16 cellular contexts compared by ENCODE assay signal in genomic region chr2:9210030-9210429, GRCh38. TPM values are rescaled to one million over a fixed set of nuclear protein-coding genes. Genes with fewer than 3 reads are reported as not detected.
DNase-seq lines count a peak whose midpoint lies in the region; ATAC-seq and TF ChIP-seq lines count a peak whose summit lies in the region.
"Had no signal": no experiment of that assay in that cellular context is flagged by ENCODE, and none has a peak within 500 bp of the region (broad histone marks: within the 10 kb centered on the region; RNA-seq: fewer than 3 reads in every experiment).

No MANE protein-coding gene starts in this region.

- H3K27me3 ChIP-seq in BLaER1, result no peaks in the 10 kb centered on the region
- H3K27me3 ChIP-seq in MG63, result no peaks in the 10 kb centered on the region
- no peaks in the 10 kb centered on the region for H3K27me3 ChIP-seq in gastroesophageal sphincter
- no peaks in the 10 kb centered on the region for H3K27me3 ChIP-seq in suprapubic skin

- WGBS in gastroesophageal sphincter (ENCODE audit: low coverage in 1 of 2), 2 donors, result 65 to 86% methylated on average over 2 of the region's 2 CpGs
- WGBS in suprapubic skin, result 62% methylated on average over 2 of the region's 2 CpGs

- no peak for ATAC-seq in gastroesophageal sphincter
- ATAC-seq: activated CD8-positive, alpha-beta T cell treated with anti-CD3 and anti-CD28 coated beads for 36 hours; activated T-helper 17 cell treated with anti-CD3 and anti-CD28 coated beads, Interleukin-2, amount 50 U/mL, for 72 hours had no signal

- H3K27ac Mint-ChIP-seq in osteocyte (ENCODE audit: unreplicated experiment) (peak overlapping the region; percentile 40), immature natural killer cell (no peak overlapping the region), mesothelial cell of epicardium (no peak overlapping the region)
- H3K27ac Mint-ChIP-seq: activated CD8-positive, alpha-beta T cell treated with anti-CD3 and anti-CD28 coated beads for 36 hours; activated T-helper 17 cell treated with anti-CD3 and anti-CD28 coated beads, Interleukin-2, amount 50 U/mL, for 72 hours had no signal

- H3K4me1 Mint-ChIP-seq in osteocyte (ENCODE audit: unreplicated experiment), result peaks cover 60% of the 10 kb centered on the region
- peaks cover 0 to 5% of the 10 kb centered on the region in 2 donors for H3K4me1 Mint-ChIP-seq in immature natural killer cell
- peaks cover 21% of the 10 kb centered on the region for H3K4me1 Mint-ChIP-seq in mesothelial cell of epicardium

- H3K9me3 Mint-ChIP-seq in osteocyte (ENCODE audit: unreplicated experiment), result no peaks in the 10 kb centered on the region
- H3K9me3 Mint-ChIP-seq in immature natural killer cell, result no peaks in the 10 kb centered on the region
- no peaks in the 10 kb centered on the region for H3K9me3 Mint-ChIP-seq in mesothelial cell of epicardium
- H3K9me3 Mint-ChIP-seq: activated CD8-positive, alpha-beta T cell treated with anti-CD3 and anti-CD28 coated beads for 36 hours; activated T-helper 17 cell treated with anti-CD3 and anti-CD28 coated beads, Interleukin-2, amount 50 U/mL, for 72 hours had no signal

- H3K4me3 ChIP-seq in BLaER1 (no peak overlapping the region), MG63 (peak overlapping the region; percentile 62; the same call in 1 of the 2 replicates), gastroesophageal sphincter (no peak overlapping the region), suprapubic skin (no peak overlapping the region)
- H3K4me3 ChIP-seq: SK-N-MC had no signal

- DNase-seq in MG63 (no peak), osteocyte (ENCODE audit: extremely low spot score, unreplicated experiment) (no peak), immature natural killer cell (no peak), suprapubic skin (ENCODE audit: low spot score in 2 of 2) (no peak), mesothelial cell of epicardium (ENCODE audit: low spot score in 2 of 2, unreplicated experiment in 2 of 2) (no peak)
- DNase-seq in activated CD4-positive, alpha-beta T cell treated with anti-CD3 and anti-CD28 coated beads, Interleukin-2, amount 50 U/mL, for 4 hours, result no peak
- DNase-seq: activated CD8-positive, alpha-beta T cell treated with anti-CD3 and anti-CD28 coated beads for 36 hours; Caco-2; MM.1S; NCI-H1930; NCI-H510A treated with DMSO at 0.1 percent for 48 hours; stimulated activated CD4-positive, alpha-beta T cell treated with anti-CD3 and anti-CD28 coated beads, Interleukin-4, amount 100 ng/mL, for 24 hours had no signal

- H3K4me2 ChIP-seq in BLaER1, result peak overlapping the region; percentile 96

- H3K4me3 Mint-ChIP-seq in osteocyte (ENCODE audit: unreplicated experiment) (peak overlapping the region; percentile 52), immature natural killer cell (no peak overlapping the region), mesothelial cell of epicardium (no peak overlapping the region)
- H3K4me3 Mint-ChIP-seq: activated CD8-positive, alpha-beta T cell treated with anti-CD3 and anti-CD28 coated beads for 36 hours; activated T-helper 17 cell treated with anti-CD3 and anti-CD28 coated beads, Interleukin-2, amount 50 U/mL, for 72 hours had no signal

- peaks cover 74% of the 10 kb centered on the region for H4K20me1 ChIP-seq in BLaER1

- H3K27me3 Mint-ChIP-seq in osteocyte (ENCODE audit: unreplicated experiment), result no peaks in the 10 kb centered on the region
- peaks cover 8 to 16% (median 15%) of the 10 kb centered on the region in 3 donors for H3K27me3 Mint-ChIP-seq in immature natural killer cell (ENCODE audit: low read depth in 3 of 3)
- H3K27me3 Mint-ChIP-seq in mesothelial cell of epicardium (ENCODE audit: low read depth), result no peaks in the 10 kb centered on the region

- TF ChIP-seq POLR2A in gastroesophageal sphincter (IDR thresholded peaks at IDR 0.05) (no peak), suprapubic skin (IDR thresholded peaks at IDR 0.05) (no peak)

- peak overlapping the region; percentile 16; the same call in 1 of the 2 replicates for H3K9ac ChIP-seq in BLaER1

- H3K9me3 ChIP-seq in BLaER1 (no peaks in the 10 kb centered on the region), MG63 (no peaks in the 10 kb centered on the region), gastroesophageal sphincter (no peaks in the 10 kb centered on the region), suprapubic skin (no peaks in the 10 kb centered on the region)
- H3K9me3 ChIP-seq: Caco-2 had no signal

- TF ChIP-seq CTCF in gastroesophageal sphincter (IDR thresholded peaks at IDR 0.05) (no peak), osteocyte (IDR thresholded peaks at IDR 0.05) (no peak), suprapubic skin (IDR thresholded peaks at IDR 0.05) (no peak), mesothelial cell of epicardium (IDR thresholded peaks at IDR 0.05; ENCODE audit: unreplicated experiment) (no peak)

- H3K36me3 Mint-ChIP-seq in osteocyte (ENCODE audit: unreplicated experiment) (peaks cover 12% of the 10 kb centered on the region), immature natural killer cell (peaks cover 0 to 3% (median 0%) of the 10 kb centered on the region in 3 donors), mesothelial cell of epicardium (peaks cover 1% of the 10 kb centered on the region)

- H3K36me3 ChIP-seq in BLaER1, result peaks cover 30% of the 10 kb centered on the region
- peaks cover 28% of the 10 kb centered on the region for H3K36me3 ChIP-seq in MG63
- no peaks in the 10 kb centered on the region for H3K36me3 ChIP-seq in gastroesophageal sphincter
- no peaks in the 10 kb centered on the region for H3K36me3 ChIP-seq in suprapubic skin

- peaks cover 49% of the 10 kb centered on the region for H3K4me1 ChIP-seq in BLaER1
- H3K4me1 ChIP-seq in gastroesophageal sphincter, result peaks cover 0 to 85% (median 18%) of the 10 kb centered on the region in 3 donors
- H3K4me1 ChIP-seq in suprapubic skin, result peaks cover 61% of the 10 kb centered on the region

- TF ChIP-seq EP300 in gastroesophageal sphincter (IDR thresholded peaks at IDR 0.05) (no peak), suprapubic skin (IDR thresholded peaks at IDR 0.05) (no peak)

- H3K27ac ChIP-seq in BLaER1 (no peak overlapping the region), gastroesophageal sphincter (peak overlapping the region in 3 of 4 donors; percentile 3 to 53 (median 6)), suprapubic skin (no peak overlapping the region)
- H3K27ac ChIP-seq: SK-N-MC had no signal

RNA-seq across cellular contexts. Expression of gene ASAP2, which starts 3.4 kb away (rescaled TPM):
- total RNA-seq in MG63 (2014; rRNA removed; shearing (Covaris generic); ENCODE audit: low replicate concordance), result 18.4 and 30.6 TPM in 2 replicates
- total RNA-seq in gastroesophageal sphincter, result 10 to 100 TPM; 18.3 to 31.4 (median 26.2) TPM
- total RNA-seq in osteocyte, result 91.0 and 94.7 TPM in 2 replicates
- under 1 TPM in 2 of 3 donors, not detected in 1; 0.04 to 0.06 TPM for polyA plus RNA-seq in immature natural killer cell
- total RNA-seq in suprapubic skin, result 10 to 100 TPM; 22.0 to 54.6 (median 30.0) TPM
- 25.8 to 29.7 TPM (median 26.2 TPM) in 3 replicates for total RNA-seq in mesothelial cell of epicardium
- total RNA-seq: activated CD8-positive, alpha-beta T cell treated with anti-CD3 and anti-CD28 coated beads for 36 hours had no signal

Comparison
In these comparisons a context has a peak if more than half of its experiments do, and no peak if none do; other contexts are left out.
1. H3K27ac ChIP-seq: peak in gastroesophageal sphincter (3 of 4); none in BLaER1 (single experiment) and suprapubic skin (single experiment).